8 cellular contexts compared by ENCODE assay signal in genomic region chr7:138001529-138002095, GRCh38. TPM values are rescaled to one million over a fixed set of nuclear protein-coding genes. Genes with fewer than 3 reads are reported as not detected.
DNase-seq lines count a peak whose midpoint lies in the region; ATAC-seq lines count a peak whose summit lies in the region.

TSS of gene CREB3L2 (minus strand) at chr7:138002086. CDS start at chr7:138001705, 381 bp downstream.

- no peaks in the 10 kb centered on the region for H3K9me3 Mint-ChIP-seq in central memory CD8-positive, alpha-beta T cell

- peak within 1 kb of the TSS; percentile 91 for H3K27ac Mint-ChIP-seq in central memory CD8-positive, alpha-beta T cell (ENCODE audit: low read depth)

- H3K36me3 ChIP-seq in ES-I3 (ENCODE audit: insufficient read depth, low read length), result no peaks in the 10 kb centered on the region; the same call in 1 of the 2 replicates

- no peaks in the 10 kb centered on the region for H3K9me3 ChIP-seq in ES-I3 (ENCODE audit: control insufficient read depth, insufficient read depth, low read length)

- peak; percentile 63 for ATAC-seq in central memory CD8-positive, alpha-beta T cell (replicated peaks; ENCODE audit: extremely low read depth, poor library complexity, severe bottlenecking)
- ATAC-seq in left lobe of liver, result peak; percentile 51

- H3K27me3 Mint-ChIP-seq in central memory CD8-positive, alpha-beta T cell, result no peaks in the 10 kb centered on the region

- H3K9ac ChIP-seq in ES-I3 (ENCODE audit: low read depth, low read length), result peak within 1 kb of the TSS; percentile 80

- H3K36me3 Mint-ChIP-seq in central memory CD8-positive, alpha-beta T cell (ENCODE audit: insufficient read depth), result peaks cover 7% of the 10 kb centered on the region

- DNase-seq in H4 (ENCODE audit: low spot score) (peak; percentile 43), NCI-H1105 (lab: John Stamatoyannopoulos, UW) (peak; percentile 46), left lobe of liver (ENCODE audit: low spot score) (no peak), cerebellum (ENCODE audit: low spot score) (no peak)
- peak; percentile 69 for DNase-seq in activated CD4-positive, CD25-positive, alpha-beta regulatory T cell treated with anti-CD3 and anti-CD28 coated beads, Interleukin-2, amount 50 U/mL, for 72 hours
- peak in 1 of 2 donors; percentile 55 for DNase-seq in central memory CD8-positive, alpha-beta T cell (ENCODE audit: low spot score in 2 of 2)
- peak; percentile 64 for DNase-seq in stimulated activated CD4-positive, alpha-beta T cell treated with anti-CD3 and anti-CD28 coated beads, Interleukin-4, amount 100 ng/mL, for 1 hour

- peaks cover 8% of the 10 kb centered on the region; the same call in 1 of the 2 replicates for H3K4me1 ChIP-seq in ES-I3 (ENCODE audit: insufficient read depth, low read length)

- peaks cover 35% of the 10 kb centered on the region for H3K4me1 Mint-ChIP-seq in central memory CD8-positive, alpha-beta T cell

- H3K4me3 Mint-ChIP-seq in central memory CD8-positive, alpha-beta T cell, result peak within 1 kb of the TSS; percentile 92

RNA-seq across cellular contexts. Expression of gene CREB3L2, which starts in this region (rescaled TPM):
- 13.0 and 18.0 TPM in 2 replicates for total RNA-seq in H4 (2014; rRNA removed; shearing (Covaris generic))
- total RNA-seq in left lobe of liver (27.1 TPM), cerebellum (6.6 TPM)

Comparison
In these comparisons a context has a peak if more than half of its experiments do, and no peak if none do; other contexts are left out.
1. DNase-seq: peak in H4 (single experiment), NCI-H1105 (single experiment), activated CD4-positive, CD25-positive, alpha-beta regulatory T cell treated with anti-CD3 and anti-CD28 coated beads, Interleukin-2, amount 50 U/mL, for 72 hours (single experiment) and stimulated activated CD4-positive, alpha-beta T cell treated with anti-CD3 and anti-CD28 coated beads, Interleukin-4, amount 100 ng/mL, for 1 hour (single experiment); none in left lobe of liver (single experiment) and cerebellum (single experiment).